Comparison of ENCODE assay signal across 26 cellular contexts in the genomic region with DNA sequence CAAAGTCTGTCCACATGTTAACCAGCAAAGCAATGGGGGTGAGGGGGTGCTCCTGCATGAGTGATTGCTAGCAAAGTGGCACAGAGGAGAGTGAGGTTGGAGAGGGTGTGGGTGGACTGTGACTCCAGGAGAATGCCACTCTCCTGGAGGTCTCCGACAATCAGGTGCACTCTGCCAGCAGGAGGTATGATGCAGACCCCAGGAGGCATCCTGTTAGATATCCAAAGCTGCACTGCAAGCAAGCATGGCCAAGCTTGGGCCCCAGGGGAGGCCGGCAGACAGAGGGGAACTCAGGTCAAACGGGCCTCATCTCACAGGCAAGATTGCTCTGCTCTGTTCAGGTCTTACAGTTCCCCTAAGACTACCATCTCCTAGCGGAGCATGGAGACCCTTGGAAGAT.
"Had no signal": no experiment of that assay in that cellular context is flagged by ENCODE, and none has a peak within 500 bp of the region (broad histone marks: within the 10 kb centered on the region; RNA-seq: fewer than 3 reads in every experiment).

No MANE protein-coding gene starts in this region.

- H3K9ac ChIP-seq: parathyroid adenoma had no signal

- ATAC-seq: heart left ventricle; natural killer cell; psoas muscle; stimulated activated naive B cell treated with anti-CD40 and anti-IgM and Interleukin-4, amounts not matched to agents 10 μg/mL and 1 μg/mL and 100 μg/mL, for 72 hours; stimulated activated naive CD8-positive, alpha-beta T cell treated with anti-CD3 and anti-CD28 coated beads, Interleukin-15, Interleukin-2, amounts not matched to agents 100 U/mL and 50 U/mL, for 24 hours had no signal

- H3K4me3 ChIP-seq: heart left ventricle, left ventricle myocardium inferior, lung, psoas muscle, right lobe of liver, smooth muscle cell, stomach, testis, thyroid gland, transverse colon, upper lobe of left lung had no signal

- H3K4me2 ChIP-seq: smooth muscle cell had no signal

- DNase-seq: heart left ventricle; hypothalamus; immature natural killer cell; left ventricle myocardium inferior; mesendoderm; naive B cell; natural killer cell; nephron progenitor cell; nucleus accumbens; psoas muscle; stimulated activated CD4-positive, alpha-beta T cell treated with anti-CD3 and anti-CD28 coated beads, Interleukin-1b, Interleukin-23, amount 100 ng/mL, for 48 hours; stimulated activated CD4-positive, alpha-beta T cell treated with anti-CD3 and anti-CD28 coated beads, Interleukin-2, amount 100 ng/mL, for 48 hours; stimulated activated CD4-positive, alpha-beta T cell treated with anti-CD3 and anti-CD28 coated beads, Interleukin-4, amount 100 ng/mL, for 4 hours; stimulated activated CD8-positive, alpha-beta memory T cell treated with anti-CD3 and anti-CD28 coated beads, Interleukin-4, amount 100 ng/mL, for 48 hours; stimulated activated naive B cell treated with anti-CD40 and anti-IgM and Interleukin-4, amounts not matched to agents 10 μg/mL and 1 μg/mL and 100 μg/mL, for 72 hours; stimulated activated naive CD8-positive, alpha-beta T cell treated with anti-CD3 and anti-CD28 coated beads, Interleukin-15, Interleukin-2, amounts not matched to agents 100 U/mL and 50 U/mL, for 24 hours; stomach; testis; thyroid gland; transverse colon had no signal

- H3K27me3 ChIP-seq: right lobe of liver, stomach, testis, thyroid gland, transverse colon, upper lobe of left lung had no signal

- H3K79me2 ChIP-seq: parathyroid adenoma had no signal

- H3K36me3 Mint-ChIP-seq: immature natural killer cell; stimulated activated naive B cell treated with anti-CD40 and anti-IgM and Interleukin-4, amounts not matched to agents 10 μg/mL and 1 μg/mL and 100 μg/mL, for 72 hours had no signal

- H3K27ac Mint-ChIP-seq: immature natural killer cell; mesothelial cell of epicardium; naive B cell; natural killer cell; nephron progenitor cell; stimulated activated naive B cell treated with anti-CD40 and anti-IgM and Interleukin-4, amounts not matched to agents 10 μg/mL and 1 μg/mL and 100 μg/mL, for 72 hours had no signal

- H3K27ac ChIP-seq: heart left ventricle, left ventricle myocardium inferior, parathyroid adenoma, psoas muscle, right lobe of liver, stomach, testis, thyroid gland, transverse colon, upper lobe of left lung had no signal

- H3K36me3 ChIP-seq: heart left ventricle, left ventricle myocardium inferior, right lobe of liver, stomach, thyroid gland, transverse colon, upper lobe of left lung had no signal

- H3K4me3 Mint-ChIP-seq: immature natural killer cell; mesothelial cell of epicardium; naive B cell; natural killer cell; nephron progenitor cell; stimulated activated naive B cell treated with anti-CD40 and anti-IgM and Interleukin-4, amounts not matched to agents 10 μg/mL and 1 μg/mL and 100 μg/mL, for 72 hours had no signal

- H3K4me1 ChIP-seq: heart left ventricle, left ventricle myocardium inferior, parathyroid adenoma, psoas muscle, right lobe of liver, stomach, testis, thyroid gland, transverse colon, upper lobe of left lung had no signal

- H3K4me1 Mint-ChIP-seq: immature natural killer cell; mesothelial cell of epicardium; naive B cell; natural killer cell; nephron progenitor cell; stimulated activated naive B cell treated with anti-CD40 and anti-IgM and Interleukin-4, amounts not matched to agents 10 μg/mL and 1 μg/mL and 100 μg/mL, for 72 hours had no signal

- H3K9me3 ChIP-seq: psoas muscle, right lobe of liver, testis, thyroid gland, transverse colon had no signal

- H2AFZ ChIP-seq: parathyroid adenoma had no signal

- H3K27me3 Mint-ChIP-seq: naive B cell; stimulated activated naive B cell treated with anti-CD40 and anti-IgM and Interleukin-4, amounts not matched to agents 10 μg/mL and 1 μg/mL and 100 μg/mL, for 72 hours had no signal
